In the genomic region with DNA sequence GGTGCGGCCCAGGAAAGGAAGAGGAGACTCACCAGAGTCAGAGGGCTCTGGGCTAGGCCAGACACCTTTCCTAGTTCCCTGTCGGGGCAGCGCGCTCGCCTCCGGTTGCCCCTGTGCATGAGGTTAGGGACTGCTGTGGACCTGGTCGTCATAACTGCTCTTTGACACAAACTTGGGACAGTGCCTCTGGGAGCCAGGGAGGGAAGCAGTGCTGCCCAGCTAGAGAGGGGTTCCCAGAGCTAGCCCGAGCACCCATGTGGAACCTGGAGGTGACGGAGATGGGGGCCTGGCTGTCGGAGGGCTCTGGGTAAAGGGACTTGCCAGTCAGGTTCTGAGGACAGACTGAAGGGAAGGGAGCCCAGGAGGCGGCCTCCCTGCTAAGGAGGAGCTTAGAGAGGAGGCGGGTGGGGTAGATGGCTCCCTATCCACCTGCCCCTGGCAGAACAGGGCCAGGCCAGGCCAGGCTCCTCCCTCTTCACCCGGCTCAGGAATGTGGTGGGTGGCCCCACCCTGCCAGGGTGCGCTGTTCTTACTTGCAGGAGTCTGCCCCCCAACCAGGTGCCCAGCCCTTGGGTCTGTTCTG, we compare ENCODE assay signal across 10 cellular contexts. TPM values are rescaled to one million over a fixed set of nuclear protein-coding genes. Genes with fewer than 3 reads are reported as not detected.
DNase-seq lines count a peak whose midpoint lies in the region; ATAC-seq lines count a peak whose summit lies in the region.
"Had no signal": no experiment of that assay in that cellular context is flagged by ENCODE, and none has a peak within 500 bp of the region (broad histone marks: within the 10 kb centered on the region; RNA-seq: fewer than 3 reads in every experiment).

No MANE protein-coding gene starts in this region.

- POLR2A ChIA-PET in activated naive CD8-positive, alpha-beta T cell treated with anti-CD3 and anti-CD28 coated beads, Interleukin-2, amount 10 ng/mL, durations not matched to agents 7 days and 5 days (lab: Charles Lee), result interaction anchor here (1.4 kb wide), 1 partner anchor 88 kb away, joined by 4 read pairs; a partner anchor contains a TSS

- no peak for ATAC-seq in activated naive CD8-positive, alpha-beta T cell treated with anti-CD3 and anti-CD28 coated beads, Interleukin-2, amount 10 ng/mL, durations not matched to agents 7 days and 5 days (ENCODE audit: low read depth)
- no peak for ATAC-seq in stimulated activated naive CD8-positive, alpha-beta T cell treated with anti-CD3 and anti-CD28 coated beads, Interleukin-15, amount 100 ng/mL, for 72 hours
- no peak for ATAC-seq in HG02973 (IDR thresholded peaks at IDR 0.05; ENCODE audit: unreplicated experiment)

- H3K4me3 Mint-ChIP-seq in activated CD4-positive, alpha-beta T cell treated with anti-CD3 and anti-CD28 coated beads, Interleukin-2, amount 10 ng/mL, durations not matched to agents 24 days and 14 days, result peak overlapping the region; percentile 30
- peak overlapping the region; percentile 44 for H3K4me3 Mint-ChIP-seq in activated naive CD8-positive, alpha-beta T cell treated with anti-CD3 and anti-CD28 coated beads, Interleukin-2, amount 10 ng/mL, durations not matched to agents 7 days and 5 days
- peak overlapping the region; percentile 57 to 60 for H3K4me3 Mint-ChIP-seq in stimulated activated naive CD8-positive, alpha-beta T cell treated with anti-CD3 and anti-CD28 coated beads, Interleukin-15, amount 100 ng/mL, for 72 hours

- peaks cover 16% of the 10 kb centered on the region for H3K27me3 Mint-ChIP-seq in activated CD4-positive, alpha-beta T cell treated with anti-CD3 and anti-CD28 coated beads, Interleukin-2, amount 10 ng/mL, durations not matched to agents 24 days and 14 days
- H3K27me3 Mint-ChIP-seq in activated naive CD8-positive, alpha-beta T cell treated with anti-CD3 and anti-CD28 coated beads, Interleukin-2, amount 10 ng/mL, durations not matched to agents 7 days and 5 days, result peaks cover 8% of the 10 kb centered on the region
- H3K27me3 Mint-ChIP-seq in stimulated activated naive CD8-positive, alpha-beta T cell treated with anti-CD3 and anti-CD28 coated beads, Interleukin-15, amount 100 ng/mL, for 72 hours, result peaks cover 23% of the 10 kb centered on the region

- H3K4me1 Mint-ChIP-seq in activated CD4-positive, alpha-beta T cell treated with anti-CD3 and anti-CD28 coated beads, Interleukin-2, amount 10 ng/mL, durations not matched to agents 24 days and 14 days, result no peaks in the 10 kb centered on the region
- peaks cover 2% of the 10 kb centered on the region for H3K4me1 Mint-ChIP-seq in activated naive CD8-positive, alpha-beta T cell treated with anti-CD3 and anti-CD28 coated beads, Interleukin-2, amount 10 ng/mL, durations not matched to agents 7 days and 5 days
- peaks cover 13% of the 10 kb centered on the region for H3K4me1 Mint-ChIP-seq in stimulated activated naive CD8-positive, alpha-beta T cell treated with anti-CD3 and anti-CD28 coated beads, Interleukin-15, amount 100 ng/mL, for 72 hours

- peaks cover 10% of the 10 kb centered on the region for H3K36me3 Mint-ChIP-seq in activated CD4-positive, alpha-beta T cell treated with anti-CD3 and anti-CD28 coated beads, Interleukin-2, amount 10 ng/mL, durations not matched to agents 24 days and 14 days (ENCODE audit: low read depth)
- H3K36me3 Mint-ChIP-seq in activated naive CD8-positive, alpha-beta T cell treated with anti-CD3 and anti-CD28 coated beads, Interleukin-2, amount 10 ng/mL, durations not matched to agents 7 days and 5 days, result no peaks in the 10 kb centered on the region

- H3K9me3 Mint-ChIP-seq in activated CD4-positive, alpha-beta T cell treated with anti-CD3 and anti-CD28 coated beads, Interleukin-2, amount 10 ng/mL, durations not matched to agents 24 days and 14 days, result no peaks in the 10 kb centered on the region
- H3K9me3 Mint-ChIP-seq in activated naive CD8-positive, alpha-beta T cell treated with anti-CD3 and anti-CD28 coated beads, Interleukin-2, amount 10 ng/mL, durations not matched to agents 7 days and 5 days, result no peaks in the 10 kb centered on the region
- no peaks in the 10 kb centered on the region for H3K9me3 Mint-ChIP-seq in stimulated activated naive CD8-positive, alpha-beta T cell treated with anti-CD3 and anti-CD28 coated beads, Interleukin-15, amount 100 ng/mL, for 72 hours

- no peak for DNase-seq in activated CD4-positive, alpha-beta T cell treated with anti-CD3 and anti-CD28 coated beads, Interleukin-2, amount 10 ng/mL, durations not matched to agents 24 days and 14 days
- no peak for DNase-seq in activated CD4-positive, alpha-beta T cell treated with anti-CD3 and anti-CD28 coated beads, Interleukin-2, amount 50 U/mL, for 1 hour
- no peak for DNase-seq in activated naive CD8-positive, alpha-beta T cell treated with anti-CD3 and anti-CD28 coated beads, Interleukin-2, amount 10 ng/mL, durations not matched to agents 7 days and 5 days
- DNase-seq in iris pigment epithelial cell (ENCODE audit: low read depth) (peak; percentile 16), NCI-H526 treated with DMSO at 0.1 percent for 48 hours (lab: John Stamatoyannopoulos, UW) (no peak), AG08396 (ENCODE audit: low spot score) (no peak)
- no peak for DNase-seq in stimulated activated naive CD8-positive, alpha-beta T cell treated with anti-CD3 and anti-CD28 coated beads, Interleukin-15, amount 100 ng/mL, for 72 hours
- DNase-seq: adrenal gland had no signal

- H3K27ac Mint-ChIP-seq in activated CD4-positive, alpha-beta T cell treated with anti-CD3 and anti-CD28 coated beads, Interleukin-2, amount 10 ng/mL, durations not matched to agents 24 days and 14 days, result no peak overlapping the region
- H3K27ac Mint-ChIP-seq in activated naive CD8-positive, alpha-beta T cell treated with anti-CD3 and anti-CD28 coated beads, Interleukin-2, amount 10 ng/mL, durations not matched to agents 7 days and 5 days, result peak overlapping the region; percentile 48
- H3K27ac Mint-ChIP-seq in stimulated activated naive CD8-positive, alpha-beta T cell treated with anti-CD3 and anti-CD28 coated beads, Interleukin-15, amount 100 ng/mL, for 72 hours, result no peak overlapping the region

- intact Hi-C loops in activated CD4-positive, alpha-beta T cell treated with anti-CD3 and anti-CD28 coated beads, Interleukin-2, amount 10 ng/mL, durations not matched to agents 24 days and 14 days (cut with micrococcal nuclease), result loop anchor here (10.0 kb wide), 1 partner anchor 141 kb away; a partner anchor contains a TSS

RNA-seq across cellular contexts. Expression of a gene that starts 29.7 kb away (rescaled TPM):
- 54.3 and 60.0 TPM in 2 replicates for total RNA-seq in activated CD4-positive, alpha-beta T cell treated with anti-CD3 and anti-CD28 coated beads, Interleukin-2, amount 10 ng/mL, durations not matched to agents 24 days and 14 days
- 10 to 100 TPM; 31.7 to 32.7 TPM for total RNA-seq in activated naive CD8-positive, alpha-beta T cell treated with anti-CD3 and anti-CD28 coated beads, Interleukin-2, amount 10 ng/mL, durations not matched to agents 7 days and 5 days

RNA-seq across cellular contexts. Expression of a gene that starts 32.6 kb away (rescaled TPM):
- 53.8 and 59.2 TPM in 2 replicates for total RNA-seq in activated CD4-positive, alpha-beta T cell treated with anti-CD3 and anti-CD28 coated beads, Interleukin-2, amount 10 ng/mL, durations not matched to agents 24 days and 14 days
- total RNA-seq in activated naive CD8-positive, alpha-beta T cell treated with anti-CD3 and anti-CD28 coated beads, Interleukin-2, amount 10 ng/mL, durations not matched to agents 7 days and 5 days, result 10 to 100 TPM; 75.7 to 78.3 TPM

RNA-seq across cellular contexts. Expression of a gene that starts 35.3 kb away (rescaled TPM):
- 90.8 and 92.3 TPM in 2 replicates for total RNA-seq in activated CD4-positive, alpha-beta T cell treated with anti-CD3 and anti-CD28 coated beads, Interleukin-2, amount 10 ng/mL, durations not matched to agents 24 days and 14 days
- total RNA-seq in activated naive CD8-positive, alpha-beta T cell treated with anti-CD3 and anti-CD28 coated beads, Interleukin-2, amount 10 ng/mL, durations not matched to agents 7 days and 5 days, result 100 to 1,000 TPM in 1 of 2 experiments, 10 to 100 TPM in 1; 96.5 to 100 TPM

RNA-seq across cellular contexts. Expression of a gene that starts 51.6 kb away (rescaled TPM):
- not detected in 2 replicates for total RNA-seq in activated CD4-positive, alpha-beta T cell treated with anti-CD3 and anti-CD28 coated beads, Interleukin-2, amount 10 ng/mL, durations not matched to agents 24 days and 14 days
- total RNA-seq in activated naive CD8-positive, alpha-beta T cell treated with anti-CD3 and anti-CD28 coated beads, Interleukin-2, amount 10 ng/mL, durations not matched to agents 7 days and 5 days, result not detected
- total RNA-seq: adrenal gland, subcutaneous adipose tissue had no signal

RNA-seq across cellular contexts. Expression of a gene that starts 56.5 kb away (rescaled TPM):
- 115 and 127 TPM in 2 replicates for total RNA-seq in activated CD4-positive, alpha-beta T cell treated with anti-CD3 and anti-CD28 coated beads, Interleukin-2, amount 10 ng/mL, durations not matched to agents 24 days and 14 days
- 10 to 100 TPM; 86.8 to 89.9 TPM for total RNA-seq in activated naive CD8-positive, alpha-beta T cell treated with anti-CD3 and anti-CD28 coated beads, Interleukin-2, amount 10 ng/mL, durations not matched to agents 7 days and 5 days
